9 cellular contexts compared by ENCODE assay signal in genomic region chr4:140236649-140237160, GRCh38.
DNase-seq lines count a peak whose midpoint lies in the region; ATAC-seq, FAIRE-seq and TF ChIP-seq lines count a peak whose summit lies in the region.
"Had no signal": no experiment of that assay in that cellular context is flagged by ENCODE, and none has a peak within 500 bp of the region (broad histone marks: within the 10 kb centered on the region; RNA-seq: fewer than 3 reads in every experiment).

No MANE protein-coding gene starts in this region.

- H3K27me3 ChIP-seq in right lobe of liver, result no peaks in the 10 kb centered on the region
- H3K27me3 ChIP-seq in HepG2 (ENCODE audit: control insufficient read depth in 1 of 2, insufficient read depth in 2 of 2, low read length in 2 of 2), result peaks cover 0 to 23% of the 10 kb centered on the region in 2 experiments; a peak in 2 of 5 replicates
- no peaks in the 10 kb centered on the region for H3K27me3 ChIP-seq in esophagus (ENCODE audit: control insufficient read depth in 1 of 2, insufficient read depth in 2 of 2, low read length in 2 of 2)

- H3K9me3 ChIP-seq in right lobe of liver (no peaks in the 10 kb centered on the region), HepG2 (ENCODE audit: low read length) (no peaks in the 10 kb centered on the region), esophagus (ENCODE audit: control insufficient read depth in 2 of 2, insufficient read depth in 1 of 2, low read depth in 1 of 2, low read length in 1 of 2) (no peaks in the 10 kb centered on the region)

- H3K9ac ChIP-seq in HepG2 (ENCODE audit: insufficient read depth, low read depth, low read length), result no peak overlapping the region

- TF ChIP-seq CTCF in right lobe of liver (IDR thresholded peaks at IDR 0.05), result no peak
- no peak for TF ChIP-seq CTCF in HepG2 (CRISPR knock-in tag; IDR thresholded peaks at IDR 0.05)
- no peak for TF ChIP-seq CTCF in neural crest cell (conservative IDR thresholded peaks at IDR 0.05)

- no peak for TF ChIP-seq EP300 in HepG2 (IDR thresholded peaks at IDR 0.05; ENCODE audit: low read depth in 2 of 2, low read length in 2 of 2)
- no peak for TF ChIP-seq EP300 in HepG2 (CRISPR knock-in tag; IDR thresholded peaks at IDR 0.05; ENCODE audit: borderline replicate concordance)

- peak overlapping the region; percentile 11 for H3K4me3 Mint-ChIP-seq in neural crest cell
- no peak overlapping the region for H3K4me3 Mint-ChIP-seq in effector memory CD8-positive, alpha-beta T cell

- H3K36me3 ChIP-seq in right lobe of liver, result no peaks in the 10 kb centered on the region
- H3K36me3 ChIP-seq in HepG2 (replicated peaks in 1 of 2; ENCODE audit: control insufficient read depth in 1 of 2, insufficient read depth in 2 of 2, low read length in 2 of 2), result no peaks in the 10 kb centered on the region
- no peaks in the 10 kb centered on the region for H3K36me3 ChIP-seq in esophagus (ENCODE audit: control insufficient read depth in 2 of 2, insufficient read depth in 2 of 2, low read length in 1 of 2)

- H3K4me1 ChIP-seq in right lobe of liver, result peaks cover 0 to 36% (median 14%) of the 10 kb centered on the region in 4 donors
- H3K4me1 ChIP-seq in HepG2 (ENCODE audit: insufficient read depth, low read length), result no peaks in the 10 kb centered on the region
- peaks cover 4 to 10% of the 10 kb centered on the region in 2 donors for H3K4me1 ChIP-seq in esophagus (ENCODE audit: control insufficient read depth in 2 of 2, insufficient read depth in 2 of 2, low read length in 1 of 2)

- no peak for DNase-seq in right lobe of liver
- DNase-seq in HepG2 (ENCODE audit: low spot score), result no peak
- DNase-seq in neural crest cell (ENCODE audit: low read depth, low spot score), result no peak
- no peak for DNase-seq in effector memory CD8-positive, alpha-beta T cell
- no peak for DNase-seq in SK-N-DZ (ENCODE audit: low spot score)
- no peak for DNase-seq in glomerular visceral epithelial cell (ENCODE audit: extremely low spot score)
- no peak for DNase-seq in kidney tubule cell (ENCODE audit: low spot score)
- DNase-seq: occipital lobe had no signal

- peaks cover 54% of the 10 kb centered on the region for H3K4me1 Mint-ChIP-seq in neural crest cell
- H3K4me1 Mint-ChIP-seq in effector memory CD8-positive, alpha-beta T cell (ENCODE audit: low read depth in 2 of 2), result no peaks in the 10 kb centered on the region

- H3K27ac Mint-ChIP-seq in neural crest cell (ENCODE audit: unreplicated experiment), result peak overlapping the region; percentile 92
- no peak overlapping the region for H3K27ac Mint-ChIP-seq in effector memory CD8-positive, alpha-beta T cell

- in situ Hi-C loops in HepG2 (cut with HindIII; ENCODE audit: extremely low pct_ligation_motif_present, low pct_unique_long_range_greater_than_20kb), result no loop called here

- H3K4me3 ChIP-seq in right lobe of liver, result no peak overlapping the region
- H3K4me3 ChIP-seq in HepG2 (replicated peaks in 1 of 3; ENCODE audit: insufficient read depth in 1 of 3, low read depth in 2 of 3, low read length in 3 of 3), result no peak overlapping the region
- H3K4me3 ChIP-seq in esophagus (ENCODE audit: low read depth in 1 of 2, low read length in 2 of 2), result no peak overlapping the region

- H3K4me2 ChIP-seq in HepG2 (ENCODE audit: low read depth, low read length), result no peak overlapping the region

- TF ChIP-seq RAD21 in HepG2 (CRISPR knock-in tag; IDR thresholded peaks at IDR 0.05), result no peak

- no TSS peak for BruUV-seq in HepG2 (replicated peaks; lab: Mats Ljungman, UMichigan)

- no peak overlapping the region for H2AFZ ChIP-seq in HepG2 (ENCODE audit: low read length)

- no peaks in the 10 kb centered on the region for H3K79me2 ChIP-seq in HepG2 (ENCODE audit: insufficient read depth, low read length)

- intact Hi-C loops in right lobe of liver (cut with DNase I), result no loop called here
- intact Hi-C loops in HepG2 (cut with micrococcal nuclease; ENCODE audit: unreplicated experiment), result no loop called here

- H3K27ac ChIP-seq in right lobe of liver (peak overlapping the region in 2 of 3 donors; percentile 81 to 90), HepG2 (ENCODE audit: extremely low read length, insufficient read depth, low read length) (no peak overlapping the region), esophagus (ENCODE audit: low read depth in 2 of 2, low read length in 1 of 2) (peak overlapping the region; percentile 71 to 84)

- WGBS in right lobe of liver (ENCODE audit: insufficient coverage, low coverage, low lambda C conversion rate, missing lambda C conversion rate), result 80% methylated on average over 6 of the region's 8 CpGs
- WGBS in HepG2 (ENCODE audit: low lambda C conversion rate), result 40% methylated on average over 8 of the region's 8 CpGs
- 69 to 82% methylated on average over 8 of the region's 8 CpGs for WGBS in esophagus, 2 donors

- TF ChIP-seq POLR2A in right lobe of liver (IDR thresholded peaks at IDR 0.05) (no peak), HepG2 (IDR thresholded peaks at IDR 0.05; ENCODE audit: insufficient read depth in 1 of 2, low read depth in 2 of 2, low read length in 2 of 2) (no peak)

- CTCF ChIA-PET in HepG2 (lab: Yijun Ruan, JAX; ENCODE audit: low intra/inter-chr PET ratio, low total read pairs), result no interaction called here

- POLR2A ChIA-PET in HepG2 (lab: Yijun Ruan, JAX), result no interaction called here

- H3K36me3 Mint-ChIP-seq in neural crest cell (ENCODE audit: low read depth), result no peaks in the 10 kb centered on the region
- H3K36me3 Mint-ChIP-seq in effector memory CD8-positive, alpha-beta T cell (ENCODE audit: insufficient read depth), result no peaks in the 10 kb centered on the region

- no peaks in the 10 kb centered on the region for H3K9me3 Mint-ChIP-seq in neural crest cell
- no peaks in the 10 kb centered on the region for H3K9me3 Mint-ChIP-seq in effector memory CD8-positive, alpha-beta T cell

- no peaks in the 10 kb centered on the region for H3K27me3 Mint-ChIP-seq in neural crest cell (ENCODE audit: low read depth)
- peaks cover 34 to 48% of the 10 kb centered on the region in 2 donors for H3K27me3 Mint-ChIP-seq in effector memory CD8-positive, alpha-beta T cell

- ATAC-seq in right lobe of liver, result no peak
- no peak for ATAC-seq in HepG2
- no peak for ATAC-seq in effector memory CD8-positive, alpha-beta T cell (replicated peaks)

- FAIRE-seq in HepG2 (lab: Jason Lieb, UNC), result no peak

- no peaks in the 10 kb centered on the region for H4K20me1 ChIP-seq in HepG2 (ENCODE audit: insufficient read depth, low read length)

TF ChIP-seq in HepG2, 621 proteins besides CTCF, POLR2A, EP300 and RAD21 (continues in another document):
- TF ChIP-seq KMT2B (CRISPR knock-in tag; IDR thresholded peaks at IDR 0.05) (no peak), ZNF180 (CRISPR knock-in tag; IDR thresholded peaks at IDR 0.05; ENCODE audit: borderline replicate concordance, low read depth) (no peak), GTF2F1 (IDR thresholded peaks at IDR 0.05; ENCODE audit: low read length) (no peak), STAT5B (CRISPR knock-in tag; IDR thresholded peaks at IDR 0.05) (no peak), MXD4 (CRISPR knock-in tag; IDR thresholded peaks at IDR 0.05) (no peak), GFI1 (CRISPR knock-in tag; IDR thresholded peaks at IDR 0.05; ENCODE audit: borderline replicate concordance) (no peak), ZNF772 (CRISPR knock-in tag; IDR thresholded peaks at IDR 0.05) (no peak), NR2F2 (IDR thresholded peaks at IDR 0.05; ENCODE audit: borderline replicate concordance, low read depth) (no peak), ATF7 (IDR thresholded peaks at IDR 0.05) (no peak), ATF7 (CRISPR knock-in tag; IDR thresholded peaks at IDR 0.05) (no peak), TSC22D2 (CRISPR knock-in tag; IDR thresholded peaks at IDR 0.05; ENCODE audit: borderline replicate concordance) (no peak), NKX3-1 (CRISPR knock-in tag; IDR thresholded peaks at IDR 0.05) (no peak), GATAD1 (CRISPR knock-in tag; IDR thresholded peaks at IDR 0.05) (no peak)
